In the genomic region with DNA sequence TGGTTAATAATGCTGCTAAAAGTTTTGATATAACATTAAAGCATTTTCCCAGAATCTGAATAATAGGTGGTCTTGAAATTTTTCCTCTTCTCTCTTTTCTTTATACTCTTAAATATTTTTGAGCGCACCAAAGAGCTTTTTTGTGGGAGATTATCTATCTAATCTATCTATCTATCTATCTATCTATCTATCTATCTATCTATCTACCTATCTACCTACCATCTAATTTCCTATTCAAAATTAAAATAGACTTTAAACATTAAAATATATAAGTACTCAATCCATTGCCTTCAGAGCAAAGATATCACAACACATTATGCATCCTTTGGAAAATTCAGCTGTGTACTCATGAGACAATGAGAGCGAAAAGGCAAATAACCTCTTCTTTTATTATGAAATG, we compare ENCODE assay signal across 8 cellular contexts. TPM values are rescaled to one million over a fixed set of nuclear protein-coding genes. Genes with fewer than 3 reads are reported as not detected.
"Had no signal": no experiment of that assay in that cellular context is flagged by ENCODE, and none has a peak within 500 bp of the region (broad histone marks: within the 10 kb centered on the region; RNA-seq: fewer than 3 reads in every experiment).

No MANE protein-coding gene starts in this region.

- H3K4me3 ChIP-seq: GM12878 had no signal

- DNase-seq: GDM1, GF-D8 had no signal

- FAIRE-seq: G401.6, GM12878, GM12891, GM12892, GM18507, GM19239 had no signal

RNA-seq across cellular contexts. Expression of a gene that starts 55.8 kb away (rescaled TPM):
- total RNA-seq: GM12878 had no signal
- polyA plus RNA-seq: GM12878 had no signal
